ENCODE assay signal across 18 cellular contexts in genomic region chr2:22934789-22935188, GRCh38.
DNase-seq lines count a peak whose midpoint lies in the region; ATAC-seq and TF ChIP-seq lines count a peak whose summit lies in the region.
"Had no signal": no experiment of that assay in that cellular context is flagged by ENCODE, and none has a peak within 500 bp of the region (broad histone marks: within the 10 kb centered on the region; RNA-seq: fewer than 3 reads in every experiment).

No MANE protein-coding gene starts in this region.

- intact Hi-C loops in sciatic nerve (cut with DNase I): no loop called here

- DNase-seq in NCI-H1694 treated with DMSO at 0.1 percent for 48 hours (lab: John Stamatoyannopoulos, UW) (peak; percentile 16), NCI-H1694 (lab: John Stamatoyannopoulos, UW) (no peak), NCI-H2171 treated with DMSO at 0.1 percent for 48 hours (lab: John Stamatoyannopoulos, UW) (peak; percentile 31), sciatic nerve (ENCODE audit: low spot score) (no peak), NCI-H226 (no peak)
- DNase-seq in activated CD8-positive, alpha-beta memory T cell treated with anti-CD3 and anti-CD28 coated beads, Interleukin-2, amount 50 U/mL, for 4 hours: no peak
- no peak for DNase-seq in stimulated activated CD4-positive, alpha-beta T cell treated with anti-CD3 and anti-CD28 coated beads, Interleukin-4, amount 100 ng/mL, for 24 hours
- DNase-seq: Caco-2; CD4-positive, CD25-positive, alpha-beta regulatory T cell; CD8-positive, alpha-beta T cell; DND-41; GOT3; HFFc6 had no signal

- peaks cover 0 to 6% (median 0%) of the 10 kb centered on the region in 4 donors for H3K4me1 ChIP-seq in liver (ENCODE audit: control insufficient read depth in 4 of 4, insufficient read depth in 4 of 4, low read length in 3 of 4)
- H3K4me1 ChIP-seq: BLaER1, Caco-2, HAP-1 had no signal

- no peak for TF ChIP-seq CTCF in liver (IDR thresholded peaks at IDR 0.05; ENCODE audit: low read depth, low read length, missing input control)

- no peaks in the 10 kb centered on the region for H3K9me3 ChIP-seq in liver (ENCODE audit: control insufficient read depth in 4 of 4, low read length in 3 of 4)
- H3K9me3 ChIP-seq: BLaER1, Caco-2, HAP-1 had no signal

- H3K27me3 ChIP-seq in liver (ENCODE audit: control insufficient read depth in 4 of 4, insufficient read depth in 4 of 4, low read length in 3 of 4): no peaks in the 10 kb centered on the region
- H3K27me3 ChIP-seq: BLaER1 had no signal

- H3K4me3 ChIP-seq in liver (ENCODE audit: low read depth in 1 of 3, low read length in 3 of 3): no peak overlapping the region
- H3K4me3 ChIP-seq: BLaER1, HAP-1 had no signal

- no peak overlapping the region for H3K27ac ChIP-seq in liver (ENCODE audit: low read depth in 1 of 2, low read length in 2 of 2)
- H3K27ac ChIP-seq: 22Rv1, BLaER1, C4-2B had no signal

- WGBS in liver: 30% methylated on average over 1 of the region's 1 CpG

- ATAC-seq in sciatic nerve: no peak
- ATAC-seq: CD8-positive, alpha-beta T cell had no signal

- H3K36me3 ChIP-seq in liver (ENCODE audit: control insufficient read depth in 4 of 4, insufficient read depth in 3 of 4, low read depth in 1 of 4, low read length in 3 of 4): no peaks in the 10 kb centered on the region
- H3K36me3 ChIP-seq: BLaER1, HAP-1 had no signal

- no peak overlapping the region for H3K9ac ChIP-seq in liver (ENCODE audit: low read depth in 1 of 2, low read length in 2 of 2)
- H3K9ac ChIP-seq: BLaER1 had no signal

- TF ChIP-seq RAD21 in liver (IDR thresholded peaks at IDR 0.05): peak in 1 of 2 donors; percentile 43

TF ChIP-seq in liver, 16 proteins besides CTCF, POLR2A, EP300 and RAD21:
- TF ChIP-seq, protein P1, sequence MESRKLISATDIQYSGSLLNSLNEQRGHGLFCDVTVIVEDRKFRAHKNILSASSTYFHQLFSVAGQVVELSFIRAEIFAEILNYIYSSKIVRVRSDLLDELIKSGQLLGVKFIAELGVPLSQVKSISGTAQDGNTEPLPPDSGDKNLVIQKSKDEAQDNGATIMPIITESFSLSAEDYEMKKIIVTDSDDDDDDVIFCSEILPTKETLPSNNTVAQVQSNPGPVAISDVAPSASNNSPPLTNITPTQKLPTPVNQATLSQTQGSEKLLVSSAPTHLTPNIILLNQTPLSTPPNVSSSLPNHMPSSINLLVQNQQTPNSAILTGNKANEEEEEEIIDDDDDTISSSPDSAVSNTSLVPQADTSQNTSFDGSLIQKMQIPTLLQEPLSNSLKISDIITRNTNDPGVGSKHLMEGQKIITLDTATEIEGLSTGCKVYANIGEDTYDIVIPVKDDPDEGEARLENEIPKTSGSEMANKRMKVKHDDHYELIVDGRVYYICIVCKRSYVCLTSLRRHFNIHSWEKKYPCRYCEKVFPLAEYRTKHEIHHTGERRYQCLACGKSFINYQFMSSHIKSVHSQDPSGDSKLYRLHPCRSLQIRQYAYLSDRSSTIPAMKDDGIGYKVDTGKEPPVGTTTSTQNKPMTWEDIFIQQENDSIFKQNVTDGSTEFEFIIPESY (IDR thresholded peaks at IDR 0.05): no peak
- TF ChIP-seq RXRA (IDR thresholded peaks at IDR 0.05) (peak in 1 of 2 donors; percentile 61), YY1 (IDR thresholded peaks at IDR 0.05) (peak; percentile 17), TAF1 (conservative IDR thresholded peaks at IDR 0.05) (no peak), FOXA2 (IDR thresholded peaks at IDR 0.05) (no peak), JUND (IDR thresholded peaks at IDR 0.05) (peak in 1 of 2 donors; percentile 30), GABPA (IDR thresholded peaks at IDR 0.05 in 1 of 2, conservative IDR thresholded peaks at IDR 0.05 in 1 of 2) (no peak), SP1 (IDR thresholded peaks at IDR 0.05) (no peak), FOXA1 (IDR thresholded peaks at IDR 0.05) (no peak), MAX (IDR thresholded peaks at IDR 0.05) (peak; percentile 54), HNF4G (IDR thresholded peaks at IDR 0.05) (no peak), HNF4A (conservative IDR thresholded peaks at IDR 0.05) (peak; percentile 25 to 91), NR2F2 (IDR thresholded peaks at IDR 0.05) (no peak), EGR1 (IDR thresholded peaks at IDR 0.05; ENCODE audit: low read depth in 2 of 2) (no peak)
- TF ChIP-seq, protein P2, sequence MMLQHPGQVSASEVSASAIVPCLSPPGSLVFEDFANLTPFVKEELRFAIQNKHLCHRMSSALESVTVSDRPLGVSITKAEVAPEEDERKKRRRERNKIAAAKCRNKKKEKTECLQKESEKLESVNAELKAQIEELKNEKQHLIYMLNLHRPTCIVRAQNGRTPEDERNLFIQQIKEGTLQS (IDR thresholded peaks at IDR 0.05): no peak
- TF ChIP-seq, protein P3, sequence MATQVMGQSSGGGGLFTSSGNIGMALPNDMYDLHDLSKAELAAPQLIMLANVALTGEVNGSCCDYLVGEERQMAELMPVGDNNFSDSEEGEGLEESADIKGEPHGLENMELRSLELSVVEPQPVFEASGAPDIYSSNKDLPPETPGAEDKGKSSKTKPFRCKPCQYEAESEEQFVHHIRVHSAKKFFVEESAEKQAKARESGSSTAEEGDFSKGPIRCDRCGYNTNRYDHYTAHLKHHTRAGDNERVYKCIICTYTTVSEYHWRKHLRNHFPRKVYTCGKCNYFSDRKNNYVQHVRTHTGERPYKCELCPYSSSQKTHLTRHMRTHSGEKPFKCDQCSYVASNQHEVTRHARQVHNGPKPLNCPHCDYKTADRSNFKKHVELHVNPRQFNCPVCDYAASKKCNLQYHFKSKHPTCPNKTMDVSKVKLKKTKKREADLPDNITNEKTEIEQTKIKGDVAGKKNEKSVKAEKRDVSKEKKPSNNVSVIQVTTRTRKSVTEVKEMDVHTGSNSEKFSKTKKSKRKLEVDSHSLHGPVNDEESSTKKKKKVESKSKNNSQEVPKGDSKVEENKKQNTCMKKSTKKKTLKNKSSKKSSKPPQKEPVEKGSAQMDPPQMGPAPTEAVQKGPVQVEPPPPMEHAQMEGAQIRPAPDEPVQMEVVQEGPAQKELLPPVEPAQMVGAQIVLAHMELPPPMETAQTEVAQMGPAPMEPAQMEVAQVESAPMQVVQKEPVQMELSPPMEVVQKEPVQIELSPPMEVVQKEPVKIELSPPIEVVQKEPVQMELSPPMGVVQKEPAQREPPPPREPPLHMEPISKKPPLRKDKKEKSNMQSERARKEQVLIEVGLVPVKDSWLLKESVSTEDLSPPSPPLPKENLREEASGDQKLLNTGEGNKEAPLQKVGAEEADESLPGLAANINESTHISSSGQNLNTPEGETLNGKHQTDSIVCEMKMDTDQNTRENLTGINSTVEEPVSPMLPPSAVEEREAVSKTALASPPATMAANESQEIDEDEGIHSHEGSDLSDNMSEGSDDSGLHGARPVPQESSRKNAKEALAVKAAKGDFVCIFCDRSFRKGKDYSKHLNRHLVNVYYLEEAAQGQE (IDR thresholded peaks at IDR 0.05): no peak

Comparison
In these comparisons a context has a peak if more than half of its experiments do, and no peak if none do; other contexts are left out.
1. DNase-seq: peak in NCI-H1694 treated with DMSO at 0.1 percent for 48 hours (single experiment) and NCI-H2171 treated with DMSO at 0.1 percent for 48 hours (single experiment); none in NCI-H1694 (single experiment), sciatic nerve (single experiment), activated CD8-positive, alpha-beta memory T cell treated with anti-CD3 and anti-CD28 coated beads, Interleukin-2, amount 50 U/mL, for 4 hours (single experiment), stimulated activated CD4-positive, alpha-beta T cell treated with anti-CD3 and anti-CD28 coated beads, Interleukin-4, amount 100 ng/mL, for 24 hours (single experiment) and NCI-H226 (single experiment).